15 cellular contexts compared by ENCODE assay signal in the genomic region with DNA sequence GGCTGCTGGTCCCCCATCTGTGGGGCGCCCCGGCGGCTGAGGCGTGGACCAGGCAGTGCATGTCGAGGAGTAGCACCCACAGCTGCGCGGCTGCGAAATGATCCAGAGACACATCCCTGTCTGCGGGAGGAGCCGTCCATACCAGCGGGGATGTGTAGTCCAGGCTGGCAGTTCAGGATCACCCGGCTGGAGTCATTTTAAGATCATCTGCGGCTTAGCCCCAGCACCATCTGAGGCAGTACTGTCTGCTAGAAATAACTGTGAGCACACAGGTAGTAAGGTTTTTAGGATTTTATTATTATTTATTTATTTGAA. TPM values are rescaled to one million over a fixed set of nuclear protein-coding genes. Genes with fewer than 3 reads are reported as not detected.
DNase-seq lines count a peak whose midpoint lies in the region; ATAC-seq and TF ChIP-seq lines count a peak whose summit lies in the region.
"Had no signal": no experiment of that assay in that cellular context is flagged by ENCODE, and none has a peak within 500 bp of the region (broad histone marks: within the 10 kb centered on the region; RNA-seq: fewer than 3 reads in every experiment).

No MANE protein-coding gene starts in this region.

- no peak for TF ChIP-seq POLR2A in prostate gland (IDR thresholded peaks at IDR 0.05)

- peaks cover 3% of the 10 kb centered on the region; the same call in 1 of the 2 replicates for H3K36me3 Mint-ChIP-seq in WTC11

- H3K4me3 Mint-ChIP-seq in WTC11: no peak overlapping the region

- H3K4me1 ChIP-seq in NT2/D1 (ENCODE audit: insufficient read depth, insufficient read length): peaks cover 29% of the 10 kb centered on the region
- H3K4me1 ChIP-seq in colonic mucosa: peaks cover 9% of the 10 kb centered on the region
- peaks cover 15% of the 10 kb centered on the region for H3K4me1 ChIP-seq in prostate gland (replicated peaks)

- H3K27ac Mint-ChIP-seq in WTC11: no peak overlapping the region

- no peak for DNase-seq in NT2/D1 (ENCODE audit: low read depth, low spot score)
- DNase-seq in colonic mucosa: no peak
- DNase-seq in prostate gland (ENCODE audit: low spot score): no peak
- DNase-seq in pons (ENCODE audit: low spot score): no peak
- no peak for DNase-seq in WTC11 (ENCODE audit: low spot score)
- no peak for DNase-seq in NCI-H146 treated with DMSO at 0.1 percent for 48 hours (lab: John Stamatoyannopoulos, UW; ENCODE audit: unreplicated experiment)
- DNase-seq: activated CD8-positive, alpha-beta memory T cell treated with anti-CD3 and anti-CD28 coated beads for 24 hours; brain microvascular endothelial cell; DND-41; heart right ventricle; left ventricle myocardium inferior; NCI-H1694 treated with DMSO at 0.1 percent for 48 hours; NCI-H526 treated with DMSO at 0.1 percent for 48 hours; Right ventricle myocardium superior had no signal

- intact Hi-C loops in colonic mucosa (cut with DNase I) (no loop called here), prostate gland (cut with DNase I) (no loop called here)

- WGBS in prostate gland: 79% methylated on average over 13 of the region's 13 CpGs

- ATAC-seq in WTC11: no peak
- ATAC-seq: heart right ventricle had no signal

- CTCF ChIA-PET in WTC11 (lab: Charles Lee): interaction anchor here (0.9 kb wide), 1 partner anchor 11 kb away, joined by 3 read pairs; no protein-coding TSS in a partner anchor

- H3K27me3 Mint-ChIP-seq in WTC11 (ENCODE audit: low read depth): no peaks in the 10 kb centered on the region

- H3K36me3 ChIP-seq in NT2/D1 (ENCODE audit: insufficient read depth, insufficient read length, low read length): peaks cover 61% of the 10 kb centered on the region
- H3K36me3 ChIP-seq in colonic mucosa: peaks cover 8% of the 10 kb centered on the region
- peaks cover 0 to 5% of the 10 kb centered on the region in 2 donors for H3K36me3 ChIP-seq in prostate gland

- H3K4me3 ChIP-seq in NT2/D1 (ENCODE audit: insufficient read length, low read depth) (no peak overlapping the region), colonic mucosa (peak overlapping the region; percentile 23), prostate gland (peak overlapping the region in 1 of 2 donors; percentile 19)
- H3K4me3 ChIP-seq: heart right ventricle, left ventricle myocardium inferior had no signal

- no peaks in the 10 kb centered on the region for H3K9me3 Mint-ChIP-seq in WTC11

- TF ChIP-seq CTCF in colonic mucosa (IDR thresholded peaks at IDR 0.05): no peak
- TF ChIP-seq CTCF in prostate gland (IDR thresholded peaks at IDR 0.05): no peak
- no peak for TF ChIP-seq CTCF in WTC11 (IDR thresholded peaks at IDR 0.05)

- no peaks in the 10 kb centered on the region for H3K27me3 ChIP-seq in NT2/D1 (ENCODE audit: insufficient read depth, insufficient read length)
- no peaks in the 10 kb centered on the region for H3K27me3 ChIP-seq in colonic mucosa
- H3K27me3 ChIP-seq in prostate gland (replicated peaks; ENCODE audit: insufficient read depth): no peaks in the 10 kb centered on the region
- H3K27me3 ChIP-seq: brain microvascular endothelial cell, heart right ventricle had no signal

- H3K9me3 ChIP-seq in NT2/D1 (ENCODE audit: insufficient read depth, low read length) (no peaks in the 10 kb centered on the region), colonic mucosa (no peaks in the 10 kb centered on the region), prostate gland (no peaks in the 10 kb centered on the region)
- H3K9me3 ChIP-seq: heart right ventricle, left ventricle myocardium inferior, neutrophil had no signal

- peak overlapping the region; percentile 63 for H3K9ac ChIP-seq in NT2/D1 (ENCODE audit: insufficient read length, low read depth)
- peak overlapping the region in 1 of 2 donors; percentile 77 for H3K9ac ChIP-seq in colonic mucosa (ENCODE audit: low read depth in 2 of 2, low read length in 2 of 2)

- H3K4me1 Mint-ChIP-seq in WTC11: peaks cover 17% of the 10 kb centered on the region

- H3K27ac ChIP-seq in colonic mucosa (peak overlapping the region; percentile 73), prostate gland (peak overlapping the region; percentile 71 to 75)
- H3K27ac ChIP-seq: brain microvascular endothelial cell, left ventricle myocardium inferior, neutrophil had no signal

- POLR2A ChIA-PET in WTC11 (lab: Charles Lee): no interaction called here

TF ChIP-seq in WTC11, 78 proteins besides CTCF, POLR2A, EP300 and RAD21 (continues in another document):
- TF ChIP-seq, protein P1, sequence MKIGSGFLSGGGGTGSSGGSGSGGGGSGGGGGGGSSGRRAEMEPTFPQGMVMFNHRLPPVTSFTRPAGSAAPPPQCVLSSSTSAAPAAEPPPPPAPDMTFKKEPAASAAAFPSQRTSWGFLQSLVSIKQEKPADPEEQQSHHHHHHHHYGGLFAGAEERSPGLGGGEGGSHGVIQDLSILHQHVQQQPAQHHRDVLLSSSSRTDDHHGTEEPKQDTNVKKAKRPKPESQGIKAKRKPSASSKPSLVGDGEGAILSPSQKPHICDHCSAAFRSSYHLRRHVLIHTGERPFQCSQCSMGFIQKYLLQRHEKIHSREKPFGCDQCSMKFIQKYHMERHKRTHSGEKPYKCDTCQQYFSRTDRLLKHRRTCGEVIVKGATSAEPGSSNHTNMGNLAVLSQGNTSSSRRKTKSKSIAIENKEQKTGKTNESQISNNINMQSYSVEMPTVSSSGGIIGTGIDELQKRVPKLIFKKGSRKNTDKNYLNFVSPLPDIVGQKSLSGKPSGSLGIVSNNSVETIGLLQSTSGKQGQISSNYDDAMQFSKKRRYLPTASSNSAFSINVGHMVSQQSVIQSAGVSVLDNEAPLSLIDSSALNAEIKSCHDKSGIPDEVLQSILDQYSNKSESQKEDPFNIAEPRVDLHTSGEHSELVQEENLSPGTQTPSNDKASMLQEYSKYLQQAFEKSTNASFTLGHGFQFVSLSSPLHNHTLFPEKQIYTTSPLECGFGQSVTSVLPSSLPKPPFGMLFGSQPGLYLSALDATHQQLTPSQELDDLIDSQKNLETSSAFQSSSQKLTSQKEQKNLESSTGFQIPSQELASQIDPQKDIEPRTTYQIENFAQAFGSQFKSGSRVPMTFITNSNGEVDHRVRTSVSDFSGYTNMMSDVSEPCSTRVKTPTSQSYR (CRISPR knock-in tag; IDR thresholded peaks at IDR 0.05): no peak
- TF ChIP-seq ATF1 (CRISPR knock-in tag; IDR thresholded peaks at IDR 0.05) (no peak), JAZF1 (CRISPR knock-in tag; IDR thresholded peaks at IDR 0.05) (no peak), TEAD1 (CRISPR knock-in tag; IDR thresholded peaks at IDR 0.05) (no peak), CREB1 (CRISPR knock-in tag; IDR thresholded peaks at IDR 0.05) (no peak), IRF2 (CRISPR knock-in tag; IDR thresholded peaks at IDR 0.05; ENCODE audit: borderline replicate concordance, low read depth) (no peak), NR1H2 (CRISPR knock-in tag; IDR thresholded peaks at IDR 0.05) (no peak), GABPB1 (CRISPR knock-in tag; IDR thresholded peaks at IDR 0.05) (no peak), ZNF317 (CRISPR knock-in tag; IDR thresholded peaks at IDR 0.05; ENCODE audit: borderline replicate concordance, low read depth) (no peak)
- TF ChIP-seq, protein P2, sequence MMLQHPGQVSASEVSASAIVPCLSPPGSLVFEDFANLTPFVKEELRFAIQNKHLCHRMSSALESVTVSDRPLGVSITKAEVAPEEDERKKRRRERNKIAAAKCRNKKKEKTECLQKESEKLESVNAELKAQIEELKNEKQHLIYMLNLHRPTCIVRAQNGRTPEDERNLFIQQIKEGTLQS (CRISPR knock-in tag; conservative IDR thresholded peaks at IDR 0.05): no peak
- TF ChIP-seq, protein P3, sequence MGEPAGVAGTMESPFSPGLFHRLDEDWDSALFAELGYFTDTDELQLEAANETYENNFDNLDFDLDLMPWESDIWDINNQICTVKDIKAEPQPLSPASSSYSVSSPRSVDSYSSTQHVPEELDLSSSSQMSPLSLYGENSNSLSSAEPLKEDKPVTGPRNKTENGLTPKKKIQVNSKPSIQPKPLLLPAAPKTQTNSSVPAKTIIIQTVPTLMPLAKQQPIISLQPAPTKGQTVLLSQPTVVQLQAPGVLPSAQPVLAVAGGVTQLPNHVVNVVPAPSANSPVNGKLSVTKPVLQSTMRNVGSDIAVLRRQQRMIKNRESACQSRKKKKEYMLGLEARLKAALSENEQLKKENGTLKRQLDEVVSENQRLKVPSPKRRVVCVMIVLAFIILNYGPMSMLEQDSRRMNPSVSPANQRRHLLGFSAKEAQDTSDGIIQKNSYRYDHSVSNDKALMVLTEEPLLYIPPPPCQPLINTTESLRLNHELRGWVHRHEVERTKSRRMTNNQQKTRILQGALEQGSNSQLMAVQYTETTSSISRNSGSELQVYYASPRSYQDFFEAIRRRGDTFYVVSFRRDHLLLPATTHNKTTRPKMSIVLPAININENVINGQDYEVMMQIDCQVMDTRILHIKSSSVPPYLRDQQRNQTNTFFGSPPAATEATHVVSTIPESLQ (CRISPR knock-in tag; IDR thresholded peaks at IDR 0.05): no peak
- TF ChIP-seq, protein P4, sequence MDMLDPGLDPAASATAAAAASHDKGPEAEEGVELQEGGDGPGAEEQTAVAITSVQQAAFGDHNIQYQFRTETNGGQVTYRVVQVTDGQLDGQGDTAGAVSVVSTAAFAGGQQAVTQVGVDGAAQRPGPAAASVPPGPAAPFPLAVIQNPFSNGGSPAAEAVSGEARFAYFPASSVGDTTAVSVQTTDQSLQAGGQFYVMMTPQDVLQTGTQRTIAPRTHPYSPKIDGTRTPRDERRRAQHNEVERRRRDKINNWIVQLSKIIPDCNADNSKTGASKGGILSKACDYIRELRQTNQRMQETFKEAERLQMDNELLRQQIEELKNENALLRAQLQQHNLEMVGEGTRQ (CRISPR knock-in tag; IDR thresholded peaks at IDR 0.05): no peak

RNA-seq across cellular contexts. Expression of a gene that starts 3.1 kb away (rescaled TPM):
- 10 to 100 TPM; 14.2 to 24.7 TPM for total RNA-seq in colonic mucosa
- total RNA-seq in prostate gland: 10 to 100 TPM; 17.3 to 25.1 TPM
- total RNA-seq in WTC11 (2021): 15.0 to 20.3 TPM (median 15.9 TPM) in 3 replicates

RNA-seq across cellular contexts. Expression of a gene that starts 3.1 kb away (rescaled TPM):
- total RNA-seq in colonic mucosa: 10 to 100 TPM; 57.4 to 91.8 TPM
- 100 to 1,000 TPM; 161 to 248 TPM for total RNA-seq in prostate gland
- 81.3 to 86.1 TPM (median 86.1 TPM) in 3 replicates for total RNA-seq in WTC11 (2021)

RNA-seq across cellular contexts. Expression of a gene that starts 23.0 kb away (rescaled TPM):
- total RNA-seq in colonic mucosa (10 to 100 TPM; 53.3 to 78.5 TPM), prostate gland (100 to 1,000 TPM; 131 to 146 TPM), WTC11 (2021) (55.0 to 60.7 TPM (median 57.3 TPM) in 3 replicates)

RNA-seq across cellular contexts. Expression of a gene that starts 32.7 kb away (rescaled TPM):
- total RNA-seq in colonic mucosa (10 to 100 TPM; 55.3 to 61.0 TPM), prostate gland (100 to 1,000 TPM in 1 of 2 donors, 10 to 100 TPM in 1; 56.5 to 107 TPM), WTC11 (2021) (102 to 126 TPM (median 107 TPM) in 3 replicates)

RNA-seq across cellular contexts. Expression of a gene that starts 44.9 kb away (rescaled TPM):
- 10 to 100 TPM; 31.1 to 34.8 TPM for total RNA-seq in colonic mucosa
- 10 to 100 TPM in 1 of 2 donors, 1 to 10 TPM in 1; 8.4 to 22.8 TPM for total RNA-seq in prostate gland
- 54.4 to 64.0 TPM (median 55.4 TPM) in 3 replicates for total RNA-seq in WTC11 (2021)
